Comparison of ENCODE assay signal across 1 cellular context in genomic region chr9:133070500-133070961, GRCh38. TPM values are rescaled to one million over a fixed set of nuclear protein-coding genes. Genes with fewer than 3 reads are reported as not detected.
"Had no signal": no experiment of that assay in that cellular context is flagged by ENCODE, and none has a peak within 500 bp of the region (broad histone marks: within the 10 kb centered on the region; RNA-seq: fewer than 3 reads in every experiment).

No MANE protein-coding gene starts in this region.

RNA-seq across cellular contexts. Expression of gene CEL, which starts 8.8 kb away (rescaled TPM):
- total RNA-seq: SK-MEL-5 had no signal
